15 cellular contexts compared by ENCODE assay signal in the genomic region with DNA sequence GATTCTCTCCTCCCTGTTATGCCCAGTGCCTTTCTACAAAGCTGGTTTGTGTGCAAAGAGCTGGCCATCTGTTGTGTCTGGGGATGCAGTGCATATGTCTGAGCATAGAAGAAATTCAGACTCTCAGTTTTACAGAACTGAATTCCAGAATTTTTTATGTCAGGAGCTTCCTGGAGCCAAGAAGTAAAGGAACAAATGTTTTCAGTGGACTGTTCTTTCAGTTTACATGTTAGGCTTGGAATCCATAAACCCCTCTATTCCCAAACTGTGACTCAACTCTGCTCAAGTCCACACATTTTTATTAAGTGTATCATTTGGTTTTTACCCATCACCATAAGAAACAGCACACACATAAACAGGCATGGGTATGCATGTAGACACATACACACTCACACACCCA.
A peak's percentile ranks its signal among the peaks of the same experiment; 100 is the strongest.
DNase-seq lines count a peak whose midpoint lies in the region; ATAC-seq, FAIRE-seq and TF ChIP-seq lines count a peak whose summit lies in the region.
"Had no signal": no experiment of that assay in that cellular context is flagged by ENCODE, and none has a peak within 500 bp of the region (broad histone marks: within the 10 kb centered on the region; RNA-seq: fewer than 3 reads in every experiment).

No MANE protein-coding gene starts in this region.

- H3K27ac ChIP-seq in left ventricle myocardium inferior (replicated peaks) (peak overlapping the region; percentile 83), aorta (ENCODE audit: low read depth in 1 of 2, low read length in 2 of 2) (peak overlapping the region; percentile 95), kidney (ENCODE audit: low read depth in 2 of 2, low read length in 2 of 2) (peak overlapping the region in 1 of 2 donors; percentile 11)
- H3K27ac ChIP-seq: PC-9 had no signal

- no peak for DNase-seq in left ventricle myocardium inferior
- DNase-seq in cardiac septum (ENCODE audit: low spot score) = no peak
- peak; percentile 62 for DNase-seq in cerebellum (ENCODE audit: low spot score)
- peak; percentile 53 for DNase-seq in middle frontal gyrus (ENCODE audit: extremely low spot score, low spot score)
- DNase-seq in aorta = no peak
- DNase-seq in kidney = no peak
- DNase-seq in GM19238 (ENCODE audit: insufficient read length, low spot score) = no peak
- DNase-seq: activated naive CD4-positive, alpha-beta T cell; NCI-H2107; PC-9; T-helper 2 cell had no signal

- H3K4me3 ChIP-seq in left ventricle myocardium inferior = no peak overlapping the region
- H3K4me3 ChIP-seq in aorta (ENCODE audit: low read length in 2 of 2) = no peak overlapping the region
- no peak overlapping the region for H3K4me3 ChIP-seq in kidney (ENCODE audit: low read length in 2 of 2)
- H3K4me3 ChIP-seq: K562, PC-9 had no signal

- H3K36me3 ChIP-seq in left ventricle myocardium inferior (no peaks in the 10 kb centered on the region), aorta (ENCODE audit: control insufficient read depth in 1 of 2, insufficient read depth in 2 of 2, low read length in 1 of 2) (no peaks in the 10 kb centered on the region), kidney (ENCODE audit: control insufficient read depth in 1 of 2, insufficient read depth in 2 of 2, low read length in 2 of 2) (no peaks in the 10 kb centered on the region)

- intact Hi-C loops in left ventricle myocardium inferior (cut with micrococcal nuclease) (no loop called here), cardiac septum (cut with DNase I) (no loop called here), aorta (cut with DNase I) (loop anchor here (5.0 to 10.0 kb wide), 3 partner anchors 41 to 478 kb away; no protein-coding TSS in a partner anchor), kidney (cut with DNase I) (no loop called here)

- TF ChIP-seq CTCF in left ventricle myocardium inferior (IDR thresholded peaks at IDR 0.05; ENCODE audit: borderline replicate concordance) (no peak), kidney (IDR thresholded peaks at IDR 0.05; ENCODE audit: borderline replicate concordance, extremely low read depth, insufficient read depth) (no peak)

- H3K9me3 ChIP-seq in left ventricle myocardium inferior (replicated peaks) (no peaks in the 10 kb centered on the region), aorta (ENCODE audit: control insufficient read depth, low read length) (no peaks in the 10 kb centered on the region), kidney (ENCODE audit: control insufficient read depth in 1 of 2, low read length in 2 of 2) (no peaks in the 10 kb centered on the region)

- H3K4me1 ChIP-seq in left ventricle myocardium inferior (peaks cover 19% of the 10 kb centered on the region), aorta (ENCODE audit: control insufficient read depth in 1 of 2, insufficient read depth in 2 of 2, low read length in 2 of 2) (peaks cover 0 to 3% of the 10 kb centered on the region in 2 donors), kidney (ENCODE audit: control insufficient read depth in 1 of 2, insufficient read depth in 1 of 2, low read depth in 1 of 2, low read length in 2 of 2) (peaks cover 5 to 18% of the 10 kb centered on the region in 2 donors)

- ATAC-seq in aorta (ENCODE audit: low FRiP score) (peak; percentile 56), GM18861 (IDR thresholded peaks at IDR 0.05; ENCODE audit: unreplicated experiment) (no peak)
- ATAC-seq: esophagus mucosa, K562 had no signal

- FAIRE-seq in kidney (lab: Jason Lieb, UNC) = no peak
- FAIRE-seq: K562, keratinocyte had no signal

- no peak overlapping the region for H3K9ac ChIP-seq in kidney (ENCODE audit: low read length in 2 of 2)

- no peaks in the 10 kb centered on the region for H3K27me3 ChIP-seq in left ventricle myocardium inferior (ENCODE audit: low read depth)
- no peaks in the 10 kb centered on the region for H3K27me3 ChIP-seq in aorta (ENCODE audit: control insufficient read depth in 1 of 2, insufficient read depth in 2 of 2, low read length in 1 of 2)

Comparison
In these comparisons a context has a peak if more than half of its experiments do, and no peak if none do; other contexts are left out.
1. DNase-seq: peak in cerebellum (single experiment) and middle frontal gyrus (single experiment); none in left ventricle myocardium inferior (single experiment), cardiac septum (single experiment), aorta (0 of 2), kidney (single experiment) and GM19238 (single experiment).
2. intact Hi-C loops: an anchor here in aorta (5.0 to 10.0 kb wide); none called in left ventricle myocardium inferior, cardiac septum and kidney.